Comparison of ENCODE assay signal across 28 cellular contexts in genomic region chr1:114135806-114136205, GRCh38. TPM values are rescaled to one million over a fixed set of nuclear protein-coding genes. Genes with fewer than 3 reads are reported as not detected.
"Had no signal": no experiment of that assay in that cellular context is flagged by ENCODE, and none has a peak within 500 bp of the region (broad histone marks: within the 10 kb centered on the region; RNA-seq: fewer than 3 reads in every experiment).

No MANE protein-coding gene starts in this region.

- H3K4me1 ChIP-seq: ascending aorta, breast epithelium had no signal

- H3K27ac ChIP-seq: ascending aorta, breast epithelium, cardiac muscle cell, coronary artery, dorsolateral prefrontal cortex had no signal

- ATAC-seq: activated naive CD4-positive, alpha-beta T cell treated with anti-CD3 and anti-CD28 coated beads, Interleukin-2, amount 50 U/mL, for 72 hours; activated T-helper 17 cell treated with anti-CD3 and anti-CD28 coated beads, Interleukin-2, amount 50 U/mL, for 72 hours; esophagus mucosa; T-helper 17 cell had no signal

- H3K36me3 ChIP-seq: ascending aorta, breast epithelium, cardiac muscle cell had no signal

- H3K4me3 ChIP-seq: ascending aorta, breast epithelium, cardiac muscle cell, coronary artery, dorsolateral prefrontal cortex had no signal

- H3K27me3 ChIP-seq: ascending aorta, breast epithelium, cardiac muscle cell had no signal

- H3K9me3 ChIP-seq: ascending aorta, breast epithelium had no signal

- DNase-seq: activated CD4-positive, alpha-beta memory T cell treated with anti-CD3 and anti-CD28 coated beads, Interleukin-2, amount 10 ng/mL, durations not matched to agents 7 days and 5 days; activated CD4-positive, alpha-beta T cell treated with anti-CD3 and anti-CD28 coated beads for 1 hour; activated CD4-positive, alpha-beta T cell treated with anti-CD3 and anti-CD28 coated beads for 4 hours; activated CD4-positive, alpha-beta T cell treated with anti-CD3 and anti-CD28 coated beads, Interleukin-2, amount 10 ng/mL, durations not matched to agents 7 days and 5 days; activated CD4-positive, alpha-beta T cell treated with anti-CD3 and anti-CD28 coated beads, Interleukin-2, amount 50 U/mL, for 4 hours; activated CD8-positive, alpha-beta memory T cell treated with anti-CD3 and anti-CD28 coated beads, Interleukin-2, amount 50 U/mL, for 48 hours; activated gamma-delta T cell; activated naive CD4-positive, alpha-beta T cell; activated naive CD4-positive, alpha-beta T cell treated with anti-CD3 and anti-CD28 coated beads, Interleukin-2, amount 10 ng/mL, durations not matched to agents 7 days and 5 days; activated naive CD8-positive, alpha-beta T cell treated with anti-CD3 and anti-CD28 coated beads, Interleukin-2, amount 10 ng/mL, durations not matched to agents 7 days and 5 days; activated T-cell treated with anti-CD3 and anti-CD28 coated beads for 4 hours; activated T-cell treated with anti-CD3 and anti-CD28 coated beads, Interleukin-2, amount 50 U/mL, for 24 hours; dorsolateral prefrontal cortex; effector memory CD4-positive, alpha-beta T cell; endodermal cell; foreskin fibroblast; head of caudate nucleus; T-helper 1 cell; T-helper 17 cell; T1000 had no signal

RNA-seq across cellular contexts. Expression of gene SYT6, which starts 17.9 kb away (rescaled TPM):
- total RNA-seq: activated CD4-positive, alpha-beta memory T cell treated with anti-CD3 and anti-CD28 coated beads, Interleukin-2, amount 10 ng/mL, durations not matched to agents 7 days and 5 days; activated CD4-positive, alpha-beta T cell treated with anti-CD3 and anti-CD28 coated beads, Interleukin-2, amount 10 ng/mL, durations not matched to agents 7 days and 5 days; activated naive CD8-positive, alpha-beta T cell treated with anti-CD3 and anti-CD28 coated beads, Interleukin-2, amount 10 ng/mL, durations not matched to agents 7 days and 5 days; activated T-helper 17 cell treated with anti-CD3 and anti-CD28 coated beads, Interleukin-2, amount 50 U/mL, for 72 hours; ascending aorta; epithelial cell of proximal tubule; esophagus mucosa had no signal
- polyA plus RNA-seq: cardiac muscle cell had no signal
